In genomic region chr1:109931189-109931672, GRCh38 we compare ENCODE assay signal across 9 cellular contexts. TPM values are rescaled to one million over a fixed set of nuclear protein-coding genes. Genes with fewer than 3 reads are reported as not detected.
DNase-seq lines count a peak whose midpoint lies in the region; ATAC-seq and TF ChIP-seq lines count a peak whose summit lies in the region.
"Had no signal": no experiment of that assay in that cellular context is flagged by ENCODE, and none has a peak within 500 bp of the region (broad histone marks: within the 10 kb centered on the region; RNA-seq: fewer than 3 reads in every experiment).

No MANE protein-coding gene starts in this region.

- H3K27me3 ChIP-seq in HUES48 (ENCODE audit: control insufficient read depth, insufficient read depth, low read length) (no peaks in the 10 kb centered on the region), ascending aorta (no peaks in the 10 kb centered on the region), hepatocyte (no peaks in the 10 kb centered on the region), gastrocnemius medialis (no peaks in the 10 kb centered on the region)
- H3K27me3 ChIP-seq in effector memory CD4-positive, alpha-beta T cell (replicated peaks; ENCODE audit: control insufficient read depth, insufficient read depth, low read length, poor library complexity, severe bottlenecking), result no peaks in the 10 kb centered on the region

- no peak overlapping the region for H3K9ac ChIP-seq in HUES48 (ENCODE audit: low read depth, low read length)

- H2AFZ ChIP-seq in hepatocyte, result no peak overlapping the region

- no peaks in the 10 kb centered on the region for H3K9me2 ChIP-seq in hepatocyte (replicated peaks; ENCODE audit: insufficient read depth)

- intact Hi-C loops in ascending aorta (cut with DNase I) (loop anchor here (5.0 kb wide), 1 partner anchor 46 kb away; no protein-coding TSS in a partner anchor), gastrocnemius medialis (cut with DNase I; ENCODE audit: low total_unique reads) (no loop called here)

- no peak for TF ChIP-seq POLR2A in gastrocnemius medialis (IDR thresholded peaks at IDR 0.05)

- H3K4me1 ChIP-seq in HUES48 (ENCODE audit: control insufficient read depth, insufficient read depth, low read length), result peaks cover 16% of the 10 kb centered on the region; the same call in 1 of the 2 replicates
- H3K4me1 ChIP-seq in ascending aorta, result peaks cover 14 to 45% of the 10 kb centered on the region in 2 donors
- H3K4me1 ChIP-seq in hepatocyte (ENCODE audit: insufficient read depth), result peaks cover 40% of the 10 kb centered on the region
- H3K4me1 ChIP-seq in gastrocnemius medialis, result peaks cover 34 to 35% of the 10 kb centered on the region in 2 donors
- no peaks in the 10 kb centered on the region for H3K4me1 ChIP-seq in effector memory CD4-positive, alpha-beta T cell (ENCODE audit: control insufficient read depth, insufficient read depth, low read length, poor library complexity, severe bottlenecking)

- H3K4me3 ChIP-seq in HUES48 (ENCODE audit: low read depth, low read length), result no peak overlapping the region
- H3K4me3 ChIP-seq in ascending aorta, result no peak overlapping the region
- no peak overlapping the region for H3K4me3 ChIP-seq in hepatocyte
- H3K4me3 ChIP-seq in gastrocnemius medialis, result no peak overlapping the region
- H3K4me3 ChIP-seq in effector memory CD4-positive, alpha-beta T cell (ENCODE audit: insufficient read depth, low read depth, low read length, poor library complexity, severe bottlenecking), result no peak overlapping the region

- H3K4me2 ChIP-seq in hepatocyte, result no peak overlapping the region

- H3K27ac ChIP-seq in HUES48 (ENCODE audit: low read depth, low read length) (peak overlapping the region; percentile 69), ascending aorta (peak overlapping the region; percentile 70 to 89), hepatocyte (peak overlapping the region; percentile 59), gastrocnemius medialis (peak overlapping the region; percentile 74 to 85 (median 80))
- H3K27ac ChIP-seq in effector memory CD4-positive, alpha-beta T cell (ENCODE audit: insufficient read depth, low read length, poor library complexity, severe bottlenecking), result no peak overlapping the region
- H3K27ac ChIP-seq: epithelial cell of prostate had no signal

- in situ Hi-C loops in gastrocnemius medialis (cut with MboI; ENCODE audit: low sequenced_read_pairs in 4 of 4), result no loop called here

- H4K20me1 ChIP-seq in hepatocyte (ENCODE audit: insufficient read depth, poor library complexity, severe bottlenecking), result no peaks in the 10 kb centered on the region

- ATAC-seq in gastrocnemius medialis, result peak; percentile 25 to 52
- no peak for ATAC-seq in HG02610 (IDR thresholded peaks at IDR 0.05; ENCODE audit: unreplicated experiment)
- no peak for ATAC-seq in GM21381 (IDR thresholded peaks at IDR 0.05; ENCODE audit: unreplicated experiment)

- H3K36me3 ChIP-seq in HUES48 (ENCODE audit: control insufficient read depth, insufficient read depth, low read length) (no peaks in the 10 kb centered on the region), ascending aorta (peaks cover 16 to 26% of the 10 kb centered on the region in 2 donors), hepatocyte (replicated peaks; ENCODE audit: insufficient read depth, low read depth) (no peaks in the 10 kb centered on the region), gastrocnemius medialis (peaks cover 0 to 22% of the 10 kb centered on the region in 2 donors)
- peaks cover 37% of the 10 kb centered on the region for H3K36me3 ChIP-seq in effector memory CD4-positive, alpha-beta T cell (ENCODE audit: control insufficient read depth, insufficient read depth, low read length)

- TF ChIP-seq CTCF in ascending aorta (IDR thresholded peaks at IDR 0.05) (no peak), hepatocyte (IDR thresholded peaks at IDR 0.05; ENCODE audit: poor library complexity) (no peak), gastrocnemius medialis (IDR thresholded peaks at IDR 0.05 in 4 of 5, conservative IDR thresholded peaks at IDR 0.05 in 1 of 5) (no peak)

- DNase-seq in ascending aorta (ENCODE audit: low spot score in 2 of 2) (peak in 1 of 2 donors; percentile 90), hepatocyte (ENCODE audit: low spot score) (peak; percentile 72), gastrocnemius medialis (peak; percentile 38 to 68)
- no peak for DNase-seq in activated effector memory CD4-positive, alpha-beta T cell treated with Interleukin-2 at 50 U/mL for 16 hours
- DNase-seq in effector memory CD4-positive, alpha-beta T cell, result no peak

- H3K79me2 ChIP-seq in hepatocyte, result no peaks in the 10 kb centered on the region

- H3K9me3 ChIP-seq in HUES48 (ENCODE audit: control insufficient read depth, insufficient read depth, low read length) (no peaks in the 10 kb centered on the region), ascending aorta (no peaks in the 10 kb centered on the region), hepatocyte (ENCODE audit: low read depth) (no peaks in the 10 kb centered on the region), gastrocnemius medialis (no peaks in the 10 kb centered on the region)
- no peaks in the 10 kb centered on the region for H3K9me3 ChIP-seq in effector memory CD4-positive, alpha-beta T cell (ENCODE audit: control insufficient read depth, low read length)

- WGBS in hepatocyte (ENCODE audit: low lambda C conversion rate, missing lambda C conversion rate), result 16% methylated on average over 8 of the region's 8 CpGs

RNA-seq across cellular contexts. Expression of gene CSF1, which starts 20.6 kb away (rescaled TPM):
- total RNA-seq in ascending aorta, result 140 TPM
- 9.1 and 9.4 TPM in 2 replicates for total RNA-seq in hepatocyte
- polyA plus RNA-seq in hepatocyte, result 13.5 and 19.1 TPM in 2 replicates
- 10 to 100 TPM; 14.6 to 31.1 (median 19.6) TPM for total RNA-seq in gastrocnemius medialis

RNA-seq across cellular contexts. Expression of gene AHCYL1, which starts 53.3 kb away (rescaled TPM):
- 49.1 TPM for total RNA-seq in ascending aorta
- total RNA-seq in hepatocyte, result 49.2 and 56.2 TPM in 2 replicates
- 88.4 and 97.6 TPM in 2 replicates for polyA plus RNA-seq in hepatocyte
- 100 to 1,000 TPM in 1 of 4 donors, 10 to 100 TPM in 3; 42.3 to 109 (median 69.6) TPM for total RNA-seq in gastrocnemius medialis

Comparison
In these comparisons a context has a peak if more than half of its experiments do, and no peak if none do; other contexts are left out.
1. DNase-seq: peak in hepatocyte (single experiment) and gastrocnemius medialis (2 of 2); none in activated effector memory CD4-positive, alpha-beta T cell treated with Interleukin-2 at 50 U/mL for 16 hours (single experiment) and effector memory CD4-positive, alpha-beta T cell (0 of 3).
2. ATAC-seq: peak in gastrocnemius medialis (2 of 2); none in HG02610 (single experiment) and GM21381 (single experiment).